Comparison of ENCODE assay signal across 9 cellular contexts in genomic region chr16:9095171-9095570, GRCh38. TPM values are rescaled to one million over a fixed set of nuclear protein-coding genes. Genes with fewer than 3 reads are reported as not detected.
A peak's percentile ranks its signal among the peaks of the same experiment; 100 is the strongest.
DNase-seq lines count a peak whose midpoint lies in the region; ATAC-seq, FAIRE-seq and TF ChIP-seq lines count a peak whose summit lies in the region.
"Had no signal": no experiment of that assay in that cellular context is flagged by ENCODE, and none has a peak within 500 bp of the region (broad histone marks: within the 10 kb centered on the region; RNA-seq: fewer than 3 reads in every experiment).

No MANE protein-coding gene starts in this region.

- CTCF ChIA-PET in GM12878 (lab: Yijun Ruan, JAX): no interaction called here

- H3K4me1 ChIP-seq in GM12878 (ENCODE audit: control insufficient read depth, insufficient read depth, low read length) (peaks cover 17% of the 10 kb centered on the region), mesodermal cell (ENCODE audit: control insufficient read depth, insufficient read depth, low read length, poor library complexity, severe bottlenecking) (peaks cover 6% of the 10 kb centered on the region)

- BruUV-seq in GM12878 (replicated peaks; lab: Mats Ljungman, UMichigan): no TSS peak

- in situ Hi-C loops in GM12878 (cut with MboI): no loop called here

- intact Hi-C loops in GM12878 (cut with micrococcal nuclease; ENCODE audit: unreplicated experiment): no loop called here

- DNase-seq in stimulated activated naive CD8-positive, alpha-beta T cell treated with anti-CD3 and anti-CD28 coated beads, Interleukin-15, Interleukin-2, amounts not matched to agents 100 U/mL and 50 U/mL, for 24 hours: no peak
- DNase-seq in GM12878 (ENCODE audit: low read depth, low spot score) (no peak), H7 (no peak), NCI-H2107 (lab: John Stamatoyannopoulos, UW) (no peak), iPS-NIHi7 (ENCODE audit: extremely low spot score) (no peak)
- no peak for DNase-seq in NK-92 treated with Interleukin-12 subunit alpha and Interleukin-12 subunit beta, amount 100 ng/mL, for 24 hours (lab: John Stamatoyannopoulos, UW)
- DNase-seq: DMS 273 treated with DMSO at 0.1 percent for 48 hours had no signal

- no peak for ATAC-seq in stimulated activated naive CD8-positive, alpha-beta T cell treated with anti-CD3 and anti-CD28 coated beads, Interleukin-15, Interleukin-2, amounts not matched to agents 100 U/mL and 50 U/mL, for 24 hours
- ATAC-seq in GM12878: no peak

- peaks cover 70% of the 10 kb centered on the region for H3K36me3 Mint-ChIP-seq in stimulated activated naive CD8-positive, alpha-beta T cell treated with anti-CD3 and anti-CD28 coated beads, Interleukin-15, Interleukin-2, amounts not matched to agents 100 ng/mL and 50 ng/mL, for 24 hours (ENCODE audit: low read depth)

- peaks cover 15% of the 10 kb centered on the region for H4K20me1 ChIP-seq in GM12878 (ENCODE audit: control insufficient read depth, insufficient read depth)

- RAD21 ChIA-PET in GM12878 (lab: Charles Lee; ENCODE audit: unreplicated experiment): no interaction called here

- no peaks in the 10 kb centered on the region for H3K9me3 ChIP-seq in GM12878 (replicated peaks; ENCODE audit: control insufficient read depth, insufficient read depth, low read length)
- no peaks in the 10 kb centered on the region for H3K9me3 ChIP-seq in mesodermal cell (ENCODE audit: control insufficient read depth, low read length)

- TF ChIP-seq CTCF in GM12878 (IDR thresholded peaks at IDR 0.05 in 2 of 3, conservative IDR thresholded peaks at IDR 0.05 in 1 of 3; ENCODE audit: control insufficient read depth in 2 of 3, extremely low read depth in 1 of 3, insufficient read depth in 1 of 3, low read depth in 3 of 3, low read length in 3 of 3): no peak

- no peak overlapping the region for H2AFZ ChIP-seq in GM12878 (ENCODE audit: control insufficient read depth, low read depth, low read length)

- POLR2A ChIA-PET in GM12878 (lab: Charles Lee): interaction anchor here (1.7 kb wide), 1 partner anchor 15 kb away, joined by 5 read pairs; no protein-coding TSS in a partner anchor

- H3K4me3 Mint-ChIP-seq in stimulated activated naive CD8-positive, alpha-beta T cell treated with anti-CD3 and anti-CD28 coated beads, Interleukin-15, Interleukin-2, amounts not matched to agents 100 ng/mL and 50 ng/mL, for 24 hours: peak overlapping the region; percentile 98

- H3K36me3 ChIP-seq in GM12878 (ENCODE audit: control insufficient read depth in 2 of 2, insufficient read depth in 2 of 2, low read length in 1 of 2) (peaks cover 0 to 3% of the 10 kb centered on the region in 2 experiments; a peak in 1 of 4 replicates), mesodermal cell (ENCODE audit: control insufficient read depth, insufficient read depth, low read length) (peaks cover 70% of the 10 kb centered on the region), H7 (replicated peaks; ENCODE audit: control insufficient read depth, insufficient read depth, low read length) (peaks cover 9% of the 10 kb centered on the region)

- H3K9ac ChIP-seq in GM12878 (ENCODE audit: control insufficient read depth, insufficient read depth, low read length): no peak overlapping the region

- peaks cover 93% of the 10 kb centered on the region for H3K79me2 ChIP-seq in GM12878 (ENCODE audit: control insufficient read depth, insufficient read depth, low read length)

- SMC1A ChIA-PET in GM12878 (lab: Charles Lee; ENCODE audit: uncharacterized antibody, unreplicated experiment): no interaction called here

- 0% methylated on average over 1 of the region's 1 CpG for WGBS in GM12878 (ENCODE audit: insufficient coverage, insufficient replicate concordance, low lambda C conversion rate, missing lambda C conversion rate)
- WGBS in mesodermal cell (ENCODE audit: insufficient coverage in 2 of 2), 2 experiments: 20% methylated on average over 1 of the region's 1 CpG; no CpG with 5 or more reads in 1 of the 2 experiments

- FAIRE-seq in GM12878 (lab: Jason Lieb, UNC): no peak

- no peak overlapping the region for H3K27ac ChIP-seq in GM12878 (ENCODE audit: control insufficient read depth, insufficient read depth)
- H3K27ac ChIP-seq in mesodermal cell (ENCODE audit: low read depth, low read length, severe bottlenecking): no peak overlapping the region

- TF ChIP-seq EP300 in GM12878 (IDR thresholded peaks at IDR 0.05; ENCODE audit: borderline replicate concordance in 1 of 2, control insufficient read depth in 1 of 2, low read depth in 2 of 2, low read length in 2 of 2): no peak

- H3K4me3 ChIP-seq in GM12878 (peak overlapping the region; percentile 81), mesodermal cell (ENCODE audit: extremely low read depth, insufficient read depth, low read length, poor library complexity, severe bottlenecking) (peak overlapping the region; percentile 12), H7 (ENCODE audit: insufficient read depth, low read depth, low read length) (no peak overlapping the region)

- no peak for TF ChIP-seq RAD21 in GM12878 (IDR thresholded peaks at IDR 0.05; ENCODE audit: insufficient read depth, low read depth, low read length)

- TF ChIP-seq POLR2A in GM12878 (IDR thresholded peaks at IDR 0.05; ENCODE audit: low read depth, low read length): no peak

- H3K27me3 ChIP-seq in GM12878 (replicated peaks in 1 of 2; ENCODE audit: control insufficient read depth in 2 of 2, insufficient read depth in 2 of 2, low read length in 1 of 2) (no peaks in the 10 kb centered on the region), H7 (ENCODE audit: control insufficient read depth, insufficient read depth, low read length) (no peaks in the 10 kb centered on the region)

- peak overlapping the region; percentile 50 for H3K27ac Mint-ChIP-seq in stimulated activated naive CD8-positive, alpha-beta T cell treated with anti-CD3 and anti-CD28 coated beads, Interleukin-15, Interleukin-2, amounts not matched to agents 100 ng/mL and 50 ng/mL, for 24 hours

- H3K4me2 ChIP-seq in GM12878 (ENCODE audit: control insufficient read depth, insufficient read depth): peak overlapping the region; percentile 91

- peaks cover 66% of the 10 kb centered on the region for H3K4me1 Mint-ChIP-seq in stimulated activated naive CD8-positive, alpha-beta T cell treated with anti-CD3 and anti-CD28 coated beads, Interleukin-15, Interleukin-2, amounts not matched to agents 100 ng/mL and 50 ng/mL, for 24 hours (ENCODE audit: low read depth)

- no peaks in the 10 kb centered on the region for H3K9me3 Mint-ChIP-seq in stimulated activated naive CD8-positive, alpha-beta T cell treated with anti-CD3 and anti-CD28 coated beads, Interleukin-15, Interleukin-2, amounts not matched to agents 100 ng/mL and 50 ng/mL, for 24 hours

- H3K27me3 Mint-ChIP-seq in stimulated activated naive CD8-positive, alpha-beta T cell treated with anti-CD3 and anti-CD28 coated beads, Interleukin-15, Interleukin-2, amounts not matched to agents 100 ng/mL and 50 ng/mL, for 24 hours: no peaks in the 10 kb centered on the region

TF ChIP-seq in GM12878, 131 proteins besides CTCF, POLR2A, EP300 and RAD21 (continues in another document):
- TF ChIP-seq POLR2AphosphoS5 (IDR thresholded peaks at IDR 0.05; ENCODE audit: low read length) (no peak), NKRF (conservative IDR thresholded peaks at IDR 0.05) (no peak), ATF7 (IDR thresholded peaks at IDR 0.05; ENCODE audit: low read depth) (no peak), CREM (IDR thresholded peaks at IDR 0.05; ENCODE audit: low read depth) (no peak), PKNOX1 (IDR thresholded peaks at IDR 0.05) (no peak)

RNA-seq across cellular contexts. Expression of gene HAPSTR1, which starts 3.7 kb away (rescaled TPM):
- 114 and 120 TPM in 2 replicates for total RNA-seq in GM12878 (2013; cell fraction: nucleolus; rRNA removed)
- total RNA-seq in GM12878 (2014; rRNA removed) (37.5 and 43.6 TPM in 2 replicates), GM12878 (2014; rRNA removed; fragmentation: Illumina TruSeq; extraction: Trizol) (36.4 and 37.2 TPM in 2 replicates), GM12878 (2021) (50.3 and 52.5 TPM in 2 replicates)
- polyA plus RNA-seq in GM12878 (2011; ENCODE audit: low read depth): 15.6 TPM
- polyA plus RNA-seq in GM12878 (2011; rRNA removed) (32.5 and 43.1 TPM in 2 replicates), GM12878 (2014; fragmentation: Illumina TruSeq; extraction: Trizol) (22.7 and 25.4 TPM in 2 replicates), GM12878 (2014; fragmentation: Nextera tagmentation; extraction: Ambion mirVana) (10 to 100 TPM in 1 of 2 experiments, 1 to 10 TPM in 1; 8.7 to 12.5 TPM), GM12878 (2014; rRNA removed) (21.7 and 23.5 TPM in 2 replicates), GM12878 (2016; fragmentation: Nextera tagmentation; extraction: Ambion mirVana) (10 to 100 TPM; 10.3 to 11.7 TPM)
- polyA plus RNA-seq in GM12878 (2011; cell fraction: cytosol; rRNA removed): 13.9 and 20.3 TPM in 2 replicates
- 15.3 and 17.4 TPM in 2 replicates for polyA plus RNA-seq in GM12878 (2011; cell fraction: nucleus; rRNA removed)
- 19.7 TPM in 2 replicates for polyA plus RNA-seq in GM12878 (2012)
- polyA minus RNA-seq in GM12878 (2011; rRNA and poly(A)+ RNA removed): 43.4 and 59.5 TPM in 2 replicates
- polyA minus RNA-seq in GM12878 (2011; cell fraction: cytosol; rRNA and poly(A)+ RNA removed): 19.5 and 23.3 TPM in 2 replicates
- polyA minus RNA-seq in GM12878 (2011; cell fraction: nucleus; rRNA and poly(A)+ RNA removed): 13.7 and 22.6 TPM in 2 replicates
- polyA plus RNA-seq in mesodermal cell (2013, experiment 1 of 2): 29.7 TPM
- polyA plus RNA-seq in mesodermal cell (2013, experiment 2 of 2): 30.2 TPM
- total RNA-seq in H7 (2014; rRNA removed; shearing (Covaris generic)): 40.3 and 44.0 TPM in 2 replicates
